In the genomic region with DNA sequence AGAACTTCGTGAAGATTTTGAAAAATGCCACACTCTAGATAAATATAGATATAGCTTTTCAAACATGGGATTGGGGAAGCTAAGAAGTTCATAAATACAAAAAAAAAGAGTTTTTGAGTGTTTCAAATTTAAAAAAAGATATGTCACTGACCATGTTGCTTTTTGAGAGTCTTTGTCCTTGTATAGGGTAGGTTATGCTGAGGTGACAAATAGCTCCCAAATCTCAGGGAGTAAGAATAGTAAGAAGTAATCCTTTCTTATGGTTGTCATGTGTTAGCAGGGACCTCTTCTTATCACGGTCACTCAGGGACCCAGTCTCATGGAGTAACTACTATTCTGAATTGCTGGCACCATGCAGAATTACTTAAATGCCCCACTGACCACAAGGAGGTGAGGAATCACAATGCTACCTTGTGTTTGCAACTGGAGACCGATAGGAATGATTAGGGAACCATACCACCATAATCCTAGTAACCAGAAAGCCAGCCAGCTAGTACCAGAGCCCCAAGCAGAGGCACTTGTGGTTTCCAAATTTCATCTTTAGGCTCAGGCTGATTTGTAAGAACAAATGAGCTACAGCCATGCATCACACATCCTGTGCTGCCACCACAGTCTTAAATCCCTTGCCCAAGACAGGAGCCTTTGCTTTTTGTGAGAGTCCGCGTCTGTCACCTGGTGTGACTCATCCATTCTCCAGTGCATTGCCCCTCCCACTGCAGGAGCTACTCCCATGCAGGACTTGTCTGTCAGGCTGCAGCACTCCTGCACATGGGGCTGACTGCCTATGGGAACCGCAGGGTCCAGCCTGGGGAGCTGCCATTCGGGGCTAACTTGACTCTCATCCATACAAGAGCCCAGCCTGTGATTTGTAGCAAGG, we compare ENCODE assay signal across 9 cellular contexts. TPM values are rescaled to one million over a fixed set of nuclear protein-coding genes. Genes with fewer than 3 reads are reported as not detected.
DNase-seq lines count a peak whose midpoint lies in the region; ATAC-seq, FAIRE-seq and TF ChIP-seq lines count a peak whose summit lies in the region.
"Had no signal": no experiment of that assay in that cellular context is flagged by ENCODE, and none has a peak within 500 bp of the region (broad histone marks: within the 10 kb centered on the region; RNA-seq: fewer than 3 reads in every experiment).

No MANE protein-coding gene starts in this region.

- H3K4me3 ChIP-seq in kidney (ENCODE audit: low read length in 2 of 2) (no peak overlapping the region), body of pancreas (no peak overlapping the region)
- H3K4me3 ChIP-seq: adrenal gland had no signal

- H3K27me3 ChIP-seq in body of pancreas, result no peaks in the 10 kb centered on the region
- H3K27me3 ChIP-seq: adrenal gland had no signal

- TF ChIP-seq CTCF in kidney (IDR thresholded peaks at IDR 0.05; ENCODE audit: borderline replicate concordance, extremely low read depth, insufficient read depth) (no peak), body of pancreas (IDR thresholded peaks at IDR 0.05) (no peak)

- DNase-seq in Daoy (ENCODE audit: low read depth) (peak; percentile 85), HT-29 (ENCODE audit: low spot score) (peak; percentile 82), kidney (peak; percentile 68), body of pancreas (no peak)
- DNase-seq in activated CD8-positive, alpha-beta memory T cell treated with anti-CD3 and anti-CD28 coated beads, Interleukin-2, amount 50 U/mL, for 48 hours, result peak; percentile 57

- FAIRE-seq in kidney (lab: Jason Lieb, UNC), result no peak

- no peak overlapping the region for H3K27ac ChIP-seq in kidney (ENCODE audit: low read depth in 2 of 2, low read length in 2 of 2)
- H3K27ac ChIP-seq in body of pancreas, result no peak overlapping the region
- H3K27ac ChIP-seq: adrenal gland had no signal

- H3K9me3 ChIP-seq in kidney (ENCODE audit: control insufficient read depth in 1 of 2, low read length in 2 of 2) (no peaks in the 10 kb centered on the region), body of pancreas (no peaks in the 10 kb centered on the region)
- H3K9me3 ChIP-seq: adrenal gland had no signal

- intact Hi-C loops in kidney (cut with DNase I), result no loop called here
- intact Hi-C loops in body of pancreas (cut with DNase I), result no loop called here

- ATAC-seq in body of pancreas, result no peak
- no peak for ATAC-seq in GM19324 (IDR thresholded peaks at IDR 0.05; ENCODE audit: low FRiP score, unreplicated experiment)
- no peak for ATAC-seq in HG03521 (IDR thresholded peaks at IDR 0.05; ENCODE audit: unreplicated experiment)
- no peak for ATAC-seq in GM18498 (IDR thresholded peaks at IDR 0.05; ENCODE audit: unreplicated experiment)

- no peak for TF ChIP-seq POLR2A in body of pancreas (IDR thresholded peaks at IDR 0.05)

- 68 to 72% methylated on average over 7 of the region's 7 CpGs for WGBS in body of pancreas, 2 donors

- no peaks in the 10 kb centered on the region for H3K36me3 ChIP-seq in kidney (ENCODE audit: control insufficient read depth in 1 of 2, insufficient read depth in 2 of 2, low read length in 2 of 2)
- no peaks in the 10 kb centered on the region for H3K36me3 ChIP-seq in body of pancreas (replicated peaks in 1 of 2; ENCODE audit: insufficient read depth in 1 of 2, low read depth in 2 of 2)
- H3K36me3 ChIP-seq: adrenal gland had no signal

- H3K4me1 ChIP-seq in kidney (ENCODE audit: control insufficient read depth in 1 of 2, insufficient read depth in 1 of 2, low read depth in 1 of 2, low read length in 2 of 2), result peaks cover 0 to 2% of the 10 kb centered on the region in 2 donors
- no peaks in the 10 kb centered on the region for H3K4me1 ChIP-seq in body of pancreas
- H3K4me1 ChIP-seq: adrenal gland had no signal

- H3K9ac ChIP-seq in kidney (ENCODE audit: low read length in 2 of 2), result no peak overlapping the region

RNA-seq across cellular contexts. Expression of a gene that starts 42.4 kb away (rescaled TPM):
- total RNA-seq in Daoy (2014; rRNA removed; shearing (Covaris generic)), result 2.7 TPM in 2 replicates
- 0.41 and 0.94 TPM in 2 replicates for total RNA-seq in HT-29 (2014; rRNA removed; shearing (Covaris generic))
- not detected for total RNA-seq in kidney
- polyA plus RNA-seq in kidney (ENCODE audit: insufficient read depth, low read depth, low replicate concordance), result not detected
- total RNA-seq in body of pancreas, result not detected

Comparison
In these comparisons a context has a peak if more than half of its experiments do, and no peak if none do; other contexts are left out.
1. DNase-seq: peak in Daoy (single experiment), HT-29 (single experiment), activated CD8-positive, alpha-beta memory T cell treated with anti-CD3 and anti-CD28 coated beads, Interleukin-2, amount 50 U/mL, for 48 hours (single experiment) and kidney (single experiment); none in body of pancreas (0 of 4).